Comparison of ENCODE assay signal across 15 cellular contexts in genomic region chr9:96858018-96858573, GRCh38. TPM values are rescaled to one million over a fixed set of nuclear protein-coding genes. Genes with fewer than 3 reads are reported as not detected.
A peak's percentile ranks its signal among the peaks of the same experiment; 100 is the strongest.
DNase-seq lines count a peak whose midpoint lies in the region; ATAC-seq, FAIRE-seq and TF ChIP-seq lines count a peak whose summit lies in the region.
"Had no signal": no experiment of that assay in that cellular context is flagged by ENCODE, and none has a peak within 500 bp of the region (broad histone marks: within the 10 kb centered on the region; RNA-seq: fewer than 3 reads in every experiment).

No MANE protein-coding gene starts in this region.

- peaks cover 0 to 14% (median 9%) of the 10 kb centered on the region in 4 experiments; a peak in 5 of 7 replicates for H3K4me1 ChIP-seq in H1 (replicated peaks in 1 of 4; ENCODE audit: control insufficient read depth in 3 of 4, insufficient read depth in 4 of 4, low read length in 3 of 4)
- H3K4me1 ChIP-seq in prostate gland (replicated peaks), result no peaks in the 10 kb centered on the region

- no peaks in the 10 kb centered on the region for H3K9me3 ChIP-seq in H1 (ENCODE audit: insufficient read depth in 2 of 2, low read depth in 1 of 2, low read length in 1 of 2)
- H3K9me3 ChIP-seq in prostate gland, result no peaks in the 10 kb centered on the region

- 87% methylated on average over 2 of the region's 2 CpGs; no CpG with 5 or more reads in 1 of the 2 experiments for WGBS in H1 (ENCODE audit: extremely low coverage in 1 of 2, insufficient coverage in 1 of 2, insufficient read length in 1 of 2, insufficient replicate concordance in 2 of 2, low coverage in 1 of 2, low lambda C conversion rate in 2 of 2, missing lambda C conversion rate in 1 of 2), 2 experiments
- 73% methylated on average over 2 of the region's 2 CpGs for WGBS in prostate gland

- H3K36me3 ChIP-seq in H1 (ENCODE audit: control insufficient read depth in 2 of 4, insufficient read depth in 4 of 4, low read length in 3 of 4) (no peaks in the 10 kb centered on the region), prostate gland (no peaks in the 10 kb centered on the region)

- H3K23me2 ChIP-seq in H1 (ENCODE audit: low read depth, low read length), result peaks cover 5% of the 10 kb centered on the region

- peaks cover 21% of the 10 kb centered on the region for H3K27me3 Mint-ChIP-seq in activated CD4-positive, alpha-beta T cell treated with anti-CD3 and anti-CD28 coated beads, Interleukin-2, amount 10 ng/mL, durations not matched to agents 24 days and 14 days
- H3K27me3 Mint-ChIP-seq in stimulated activated naive B cell treated with anti-CD40 and anti-IgM and Interleukin-4, amounts not matched to agents 10 μg/mL and 1 μg/mL and 100 μg/mL, for 72 hours, result peaks cover 0 to 5% of the 10 kb centered on the region in 2 donors

- H4K8ac ChIP-seq in H1 (ENCODE audit: extremely low read depth, insufficient read depth, low read length), result no peak overlapping the region

- 0 out of 2 replicates have a peak overlapping the region, but pooled peaks have one; percentile 35 for H2BK5ac ChIP-seq in H1 (ENCODE audit: low read depth, low read length)

- TF ChIP-seq POLR2A in H1 (IDR thresholded peaks at IDR 0.05; ENCODE audit: control extremely low read depth in 1 of 2, low read depth in 2 of 2, low read length in 2 of 2) (no peak), prostate gland (IDR thresholded peaks at IDR 0.05) (no peak)

- no peak overlapping the region for H4K5ac ChIP-seq in H1 (ENCODE audit: insufficient read length, low read depth, low read length)

- H4K91ac ChIP-seq in H1 (replicated peaks; ENCODE audit: insufficient read length, low read length), result no peak overlapping the region

- H3K4me3 ChIP-seq in H1 (ENCODE audit: extremely low read depth in 1 of 4, insufficient read depth in 2 of 4, low read depth in 3 of 4, low read length in 4 of 4) (no peak overlapping the region), prostate gland (no peak overlapping the region)

- peak overlapping the region; percentile 69; the same call in 1 of the 2 replicates for H2BK20ac ChIP-seq in H1 (ENCODE audit: low read length)

- no peak overlapping the region for H3K4ac ChIP-seq in H1 (replicated peaks; ENCODE audit: insufficient read length, low read depth, low read length)

- DNase-seq in activated CD4-positive, alpha-beta T cell treated with anti-CD3 and anti-CD28 coated beads, Interleukin-2, amount 10 ng/mL, durations not matched to agents 24 days and 14 days, result no peak
- no peak for DNase-seq in activated CD4-positive, alpha-beta T cell treated with anti-CD3 and anti-CD28 coated beads, Interleukin-2, amount 50 U/mL, for 1 hour
- DNase-seq in RKO (ENCODE audit: low spot score), result peak; percentile 67
- DNase-seq in H1 (ENCODE audit: low read depth in 1 of 2, low spot score in 2 of 2), result no peak
- DNase-seq in stimulated activated naive B cell treated with anti-CD40 and anti-IgM and Interleukin-4, amounts not matched to agents 10 μg/mL and 1 μg/mL and 100 μg/mL, for 72 hours, result no peak
- DNase-seq in RPMI8226, result no peak
- DNase-seq in prostate gland (ENCODE audit: low spot score), result no peak
- DNase-seq in COLO829 (ENCODE audit: low spot score), result no peak
- DNase-seq: anterior cingulate cortex; NCI-H1105 treated with DMSO at 0.1 percent for 48 hours; NK-92 treated with Interleukin-12 subunit alpha and Interleukin-12 subunit beta, amount 100 ng/mL, for 24 hours had no signal

- H2BK120ac ChIP-seq in H1 (replicated peaks; ENCODE audit: low read depth, low read length), result no peak overlapping the region

- no peaks in the 10 kb centered on the region; a peak in 1 of 7 replicates for H3K27me3 ChIP-seq in H1 (replicated peaks in 1 of 4; ENCODE audit: control insufficient read depth in 3 of 4, extremely low read depth in 1 of 4, insufficient read depth in 3 of 4, low read length in 3 of 4)
- no peaks in the 10 kb centered on the region for H3K27me3 ChIP-seq in prostate gland (replicated peaks; ENCODE audit: insufficient read depth)

- no peak overlapping the region for H3K14ac ChIP-seq in H1 (ENCODE audit: insufficient read length)

- H3K4me3 Mint-ChIP-seq in activated CD4-positive, alpha-beta T cell treated with anti-CD3 and anti-CD28 coated beads, Interleukin-2, amount 10 ng/mL, durations not matched to agents 24 days and 14 days, result peak overlapping the region; percentile 19
- no peak overlapping the region for H3K4me3 Mint-ChIP-seq in stimulated activated naive B cell treated with anti-CD40 and anti-IgM and Interleukin-4, amounts not matched to agents 10 μg/mL and 1 μg/mL and 100 μg/mL, for 72 hours
- H3K4me3 Mint-ChIP-seq: stimulated activated effector memory CD8-positive, alpha-beta T cell treated with anti-CD3 and anti-CD28 coated beads, Interleukin-12 subunit alpha, Interleukin-12 subunit beta, amount 100 ng/mL, for 72 hours had no signal

- H2BK15ac ChIP-seq in H1 (ENCODE audit: low read length), result no peak overlapping the region

- no peaks in the 10 kb centered on the region for H3K9me3 Mint-ChIP-seq in activated CD4-positive, alpha-beta T cell treated with anti-CD3 and anti-CD28 coated beads, Interleukin-2, amount 10 ng/mL, durations not matched to agents 24 days and 14 days
- no peaks in the 10 kb centered on the region for H3K9me3 Mint-ChIP-seq in stimulated activated naive B cell treated with anti-CD40 and anti-IgM and Interleukin-4, amounts not matched to agents 10 μg/mL and 1 μg/mL and 100 μg/mL, for 72 hours
- H3K9me3 Mint-ChIP-seq: stimulated activated effector memory CD8-positive, alpha-beta T cell treated with anti-CD3 and anti-CD28 coated beads, Interleukin-12 subunit alpha, Interleukin-12 subunit beta, amount 100 ng/mL, for 72 hours had no signal

- no peak overlapping the region for H2AK5ac ChIP-seq in H1 (ENCODE audit: low read depth, low read length)

- no peak overlapping the region for H3K18ac ChIP-seq in H1 (ENCODE audit: extremely low read depth, low read length)

- no peak overlapping the region for H3K4me2 ChIP-seq in H1 (ENCODE audit: insufficient read depth in 1 of 2, low read depth in 2 of 2, low read length in 2 of 2)

- no peak for FAIRE-seq in H1 (lab: Jason Lieb, UNC)
- FAIRE-seq: A204.1 had no signal

- POLR2A ChIA-PET in H1 (lab: Charles Lee; ENCODE audit: partially characterized antibody), result interaction anchor here (1.1 to 2.2 kb wide), 4 partner anchors 16 to 543 kb away, joined by 3 to 9 read pairs (median 4); partner anchors contain the start of gene CTSV

- H4K20me1 ChIP-seq in H1 (replicated peaks in 1 of 2; ENCODE audit: control insufficient read depth in 1 of 2, insufficient read depth in 2 of 2, low read length in 2 of 2), result no peaks in the 10 kb centered on the region

- H3K36me3 Mint-ChIP-seq in activated CD4-positive, alpha-beta T cell treated with anti-CD3 and anti-CD28 coated beads, Interleukin-2, amount 10 ng/mL, durations not matched to agents 24 days and 14 days (ENCODE audit: low read depth), result peaks cover 2% of the 10 kb centered on the region
- H3K36me3 Mint-ChIP-seq in stimulated activated naive B cell treated with anti-CD40 and anti-IgM and Interleukin-4, amounts not matched to agents 10 μg/mL and 1 μg/mL and 100 μg/mL, for 72 hours, result peaks cover 2 to 11% of the 10 kb centered on the region in 2 donors

- H3K27ac ChIP-seq in H1 (ENCODE audit: low read depth, low read length) (no peak overlapping the region), prostate gland (no peak overlapping the region)
- H3K27ac ChIP-seq: HL-60 had no signal

- peaks cover 4 to 7% of the 10 kb centered on the region in 2 experiments; a peak in 2 of 4 replicates for H3K79me2 ChIP-seq in H1 (ENCODE audit: control insufficient read depth in 1 of 2, insufficient read depth in 2 of 2, low read length in 2 of 2)

- no peak overlapping the region for H3K56ac ChIP-seq in H1 (replicated peaks; ENCODE audit: insufficient read length, low read depth, low read length)

- H3K79me1 ChIP-seq in H1 (ENCODE audit: low read depth, low read length), result peaks cover 7% of the 10 kb centered on the region; the same call in 1 of the 2 replicates

- H2AFZ ChIP-seq in H1 (ENCODE audit: low read length), result no peak overlapping the region

- TF ChIP-seq CTCF in H1 (IDR thresholded peaks at IDR 0.05; ENCODE audit: control extremely low read depth in 1 of 3, insufficient read depth in 1 of 3, low read depth in 1 of 3, low read length in 3 of 3) (no peak), prostate gland (IDR thresholded peaks at IDR 0.05) (no peak)

- no peak overlapping the region for H3K27ac Mint-ChIP-seq in activated CD4-positive, alpha-beta T cell treated with anti-CD3 and anti-CD28 coated beads, Interleukin-2, amount 10 ng/mL, durations not matched to agents 24 days and 14 days
- H3K27ac Mint-ChIP-seq in stimulated activated naive B cell treated with anti-CD40 and anti-IgM and Interleukin-4, amounts not matched to agents 10 μg/mL and 1 μg/mL and 100 μg/mL, for 72 hours, result peak overlapping the region; percentile 39
- H3K27ac Mint-ChIP-seq: stimulated activated effector memory CD8-positive, alpha-beta T cell treated with anti-CD3 and anti-CD28 coated beads, Interleukin-12 subunit alpha, Interleukin-12 subunit beta, amount 100 ng/mL, for 72 hours had no signal

- H2BK12ac ChIP-seq in H1 (ENCODE audit: low read depth, low read length), result peak overlapping the region; percentile 60; the same call in 1 of the 2 replicates

- CTCF ChIA-PET in H1 (lab: Charles Lee; ENCODE audit: partially characterized antibody), result interaction anchor here (0.8 to 8.5 kb wide), 12 partner anchors 8 to 1077 kb away, joined by 3 to 93 read pairs (median 4); no protein-coding TSS in a partner anchor

- TF ChIP-seq EP300 in H1 (IDR thresholded peaks at IDR 0.05; ENCODE audit: borderline replicate concordance in 1 of 2, low read depth in 2 of 2, low read length in 2 of 2), result no peak

- peaks cover 31% of the 10 kb centered on the region for H3K4me1 Mint-ChIP-seq in activated CD4-positive, alpha-beta T cell treated with anti-CD3 and anti-CD28 coated beads, Interleukin-2, amount 10 ng/mL, durations not matched to agents 24 days and 14 days
- peaks cover 9 to 24% of the 10 kb centered on the region in 2 donors for H3K4me1 Mint-ChIP-seq in stimulated activated naive B cell treated with anti-CD40 and anti-IgM and Interleukin-4, amounts not matched to agents 10 μg/mL and 1 μg/mL and 100 μg/mL, for 72 hours

- intact Hi-C loops in activated CD4-positive, alpha-beta T cell treated with anti-CD3 and anti-CD28 coated beads, Interleukin-2, amount 10 ng/mL, durations not matched to agents 24 days and 14 days (cut with micrococcal nuclease), result loop anchor here (1.0 to 10.0 kb wide), 9 partner anchors 17 to 837 kb away; partner anchors contain the start of genes CTSV, TDRD7 and XPA
- intact Hi-C loops in prostate gland (cut with DNase I), result loop anchor here (5.0 to 10.0 kb wide), 2 partner anchors 377 to 539 kb away; no protein-coding TSS in a partner anchor

- no peak overlapping the region for H3K23ac ChIP-seq in H1 (ENCODE audit: insufficient read length)

- H3K9ac ChIP-seq in H1 (replicated peaks in 1 of 4; ENCODE audit: extremely low read depth in 1 of 4, low read depth in 3 of 4, low read length in 3 of 4), result no peak overlapping the region

- no peak for ATAC-seq in stimulated activated naive B cell treated with anti-CD40 and anti-IgM and Interleukin-4, amounts not matched to agents 10 μg/mL and 1 μg/mL and 100 μg/mL, for 72 hours (replicated peaks)
- ATAC-seq: esophagus mucosa; stimulated activated effector memory CD8-positive, alpha-beta T cell treated with anti-CD3 and anti-CD28 coated beads, Interleukin-12 subunit alpha, Interleukin-12 subunit beta, amount 100 ng/mL, for 72 hours had no signal

- TF ChIP-seq RAD21 in H1 (IDR thresholded peaks at IDR 0.05 in 1 of 2, conservative IDR thresholded peaks at IDR 0.05 in 1 of 2; ENCODE audit: low read depth in 2 of 2, low read length in 2 of 2), result no peak

RNA-seq across cellular contexts. Expression of gene ZNF782, which starts 3.8 kb away (rescaled TPM):
- total RNA-seq in activated CD4-positive, alpha-beta T cell treated with anti-CD3 and anti-CD28 coated beads, Interleukin-2, amount 10 ng/mL, durations not matched to agents 24 days and 14 days, result 4.3 and 5.1 TPM in 2 replicates
- 5.2 and 7.4 TPM in 2 replicates for total RNA-seq in H1 (2021; fragmentation: NEBNext Ultra II Directional; extraction: Animal tissue kit (Norgen Biotek cat#: 25700))
- 1.1 and 1.4 TPM in 2 replicates for polyA plus RNA-seq in H1 (2011; rRNA removed)
- polyA plus RNA-seq in H1 (2011; cell fraction: cytosol; rRNA removed), result 2.2 TPM
- polyA plus RNA-seq in H1 (2011; cell fraction: nucleus; rRNA removed), result 4.3 TPM
- polyA plus RNA-seq in H1 (2012, experiment 1 of 2), result 2.0 to 3.7 TPM (median 2.8 TPM) in 4 replicates
- polyA plus RNA-seq in H1 (2012, experiment 2 of 2), result 0.10 TPM
- polyA plus RNA-seq in H1 (2013, experiment 1 of 2), result 3.7 TPM
- 3.5 TPM for polyA plus RNA-seq in H1 (2013, experiment 2 of 2)
- polyA minus RNA-seq in H1 (2011; rRNA and poly(A)+ RNA removed), result 5.5 and 7.7 TPM in 2 replicates
- 4.5 TPM for polyA minus RNA-seq in H1 (2011; cell fraction: cytosol; rRNA and poly(A)+ RNA removed)
- polyA minus RNA-seq in H1 (2011; cell fraction: nucleus; rRNA and poly(A)+ RNA removed), result 18.3 TPM
- total RNA-seq in prostate gland, result 10 to 100 TPM; 15.8 to 30.9 TPM
